ENCODE assay signal across 8 cellular contexts in the genomic region with DNA sequence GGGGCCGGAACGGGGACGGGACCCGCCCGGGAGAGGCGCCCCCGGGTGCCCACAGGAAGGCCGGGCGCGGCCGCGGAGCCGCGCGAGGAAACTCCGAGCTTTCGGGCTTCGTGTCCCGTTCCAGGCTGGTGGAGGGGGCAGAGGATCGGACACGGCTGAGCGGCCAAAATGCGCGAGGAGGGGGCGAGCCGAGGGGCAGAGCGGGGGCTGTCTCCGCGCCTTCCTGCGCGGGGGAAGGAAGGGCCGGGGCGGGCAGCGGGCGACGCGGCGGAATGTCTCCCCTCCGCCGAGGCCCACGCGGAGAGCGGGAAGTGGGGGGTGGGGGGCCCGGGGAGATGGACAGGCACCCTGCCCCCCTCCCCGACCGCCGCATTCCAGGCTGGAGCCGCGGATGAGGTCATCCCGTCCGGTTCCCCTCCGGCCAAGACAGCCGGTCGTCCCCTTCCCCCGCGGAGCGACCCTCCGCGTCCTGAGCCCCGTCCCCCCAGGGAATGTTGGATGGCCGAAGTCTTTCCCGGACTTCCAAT. TPM values are rescaled to one million over a fixed set of nuclear protein-coding genes. Genes with fewer than 3 reads are reported as not detected.
DNase-seq lines count a peak whose midpoint lies in the region; ATAC-seq and TF ChIP-seq lines count a peak whose summit lies in the region.

No MANE protein-coding gene starts in this region.

- intact Hi-C loops in CD14-positive monocyte (cut with micrococcal nuclease): loop anchor here in 1 of 2 donors (5.0 kb wide), 1 partner anchor 37 kb away; no protein-coding TSS in a partner anchor

- H3K27me3 Mint-ChIP-seq in CD14-positive monocyte (ENCODE audit: low read depth in 3 of 3): peaks cover 59 to 75% (median 75%) of the 10 kb centered on the region in 3 donors

- peak overlapping the region; percentile 88 for H3K4me3 ChIP-seq in fibroblast of villous mesenchyme (ENCODE audit: low read depth, low read length)

- H3K9me3 Mint-ChIP-seq in CD14-positive monocyte: peaks cover 0 to 16% (median 2%) of the 10 kb centered on the region in 7 donors

- no peak for TF ChIP-seq CTCF in CD14-positive monocyte (IDR thresholded peaks at IDR 0.05)
- no peak for TF ChIP-seq CTCF in fibroblast of villous mesenchyme (IDR thresholded peaks at IDR 0.05; ENCODE audit: insufficient read depth, low read depth, low read length)
- no peak for TF ChIP-seq CTCF in omental fat pad (IDR thresholded peaks at IDR 0.05)

- H3K4me3 Mint-ChIP-seq in CD14-positive monocyte: peak overlapping the region; percentile 84 to 88

- peaks cover 17 to 19% of the 10 kb centered on the region in 2 donors for H3K36me3 Mint-ChIP-seq in CD14-positive monocyte

- peaks cover 46% of the 10 kb centered on the region for H3K4me1 Mint-ChIP-seq in CD14-positive monocyte

- peak overlapping the region in 3 of 7 donors; percentile 15 to 86 (median 85) for H3K27ac Mint-ChIP-seq in CD14-positive monocyte

- DNase-seq in CD14-positive monocyte (ENCODE audit: low spot score): no peak
- peak; percentile 55 for DNase-seq in fibroblast of villous mesenchyme (ENCODE audit: low read depth)
- DNase-seq in omental fat pad (ENCODE audit: low spot score): no peak
- DNase-seq in NOMO-1 (lab: John Stamatoyannopoulos, UW; ENCODE audit: unreplicated experiment in 2 of 2): no peak
- DNase-seq in SKM-1 treated with dmso at 0.1 percent for 144 hours (lab: John Stamatoyannopoulos, UW; ENCODE audit: unreplicated experiment): no peak
- DNase-seq in medulla oblongata (ENCODE audit: extremely low spot score): no peak

- peak; percentile 34 for ATAC-seq in SK-N-SH treated with all-trans-retinoic acid at 6 μM for 48 hours
- ATAC-seq in omental fat pad (ENCODE audit: low FRiP score): peak; percentile 8
- ATAC-seq in HG03175 (IDR thresholded peaks at IDR 0.05; ENCODE audit: unreplicated experiment): no peak

TF ChIP-seq in SK-N-SH treated with all-trans-retinoic acid at 6 μM for 48 hours, 23 proteins besides CTCF, POLR2A, EP300 and RAD21:
- no peak for TF ChIP-seq RARB (CRISPR knock-in tag; IDR thresholded peaks at IDR 0.05)
- TF ChIP-seq, protein P1, sequence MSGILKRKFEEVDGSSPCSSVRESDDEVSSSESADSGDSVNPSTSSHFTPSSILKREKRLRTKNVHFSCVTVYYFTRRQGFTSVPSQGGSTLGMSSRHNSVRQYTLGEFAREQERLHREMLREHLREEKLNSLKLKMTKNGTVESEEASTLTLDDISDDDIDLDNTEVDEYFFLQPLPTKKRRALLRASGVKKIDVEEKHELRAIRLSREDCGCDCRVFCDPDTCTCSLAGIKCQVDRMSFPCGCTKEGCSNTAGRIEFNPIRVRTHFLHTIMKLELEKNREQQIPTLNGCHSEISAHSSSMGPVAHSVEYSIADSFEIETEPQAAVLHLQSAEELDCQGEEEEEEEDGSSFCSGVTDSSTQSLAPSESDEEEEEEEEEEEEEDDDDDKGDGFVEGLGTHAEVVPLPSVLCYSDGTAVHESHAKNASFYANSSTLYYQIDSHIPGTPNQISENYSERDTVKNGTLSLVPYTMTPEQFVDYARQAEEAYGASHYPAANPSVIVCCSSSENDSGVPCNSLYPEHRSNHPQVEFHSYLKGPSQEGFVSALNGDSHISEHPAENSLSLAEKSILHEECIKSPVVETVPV (CRISPR knock-in tag; IDR thresholded peaks at IDR 0.05): no peak
- TF ChIP-seq, protein P2, sequence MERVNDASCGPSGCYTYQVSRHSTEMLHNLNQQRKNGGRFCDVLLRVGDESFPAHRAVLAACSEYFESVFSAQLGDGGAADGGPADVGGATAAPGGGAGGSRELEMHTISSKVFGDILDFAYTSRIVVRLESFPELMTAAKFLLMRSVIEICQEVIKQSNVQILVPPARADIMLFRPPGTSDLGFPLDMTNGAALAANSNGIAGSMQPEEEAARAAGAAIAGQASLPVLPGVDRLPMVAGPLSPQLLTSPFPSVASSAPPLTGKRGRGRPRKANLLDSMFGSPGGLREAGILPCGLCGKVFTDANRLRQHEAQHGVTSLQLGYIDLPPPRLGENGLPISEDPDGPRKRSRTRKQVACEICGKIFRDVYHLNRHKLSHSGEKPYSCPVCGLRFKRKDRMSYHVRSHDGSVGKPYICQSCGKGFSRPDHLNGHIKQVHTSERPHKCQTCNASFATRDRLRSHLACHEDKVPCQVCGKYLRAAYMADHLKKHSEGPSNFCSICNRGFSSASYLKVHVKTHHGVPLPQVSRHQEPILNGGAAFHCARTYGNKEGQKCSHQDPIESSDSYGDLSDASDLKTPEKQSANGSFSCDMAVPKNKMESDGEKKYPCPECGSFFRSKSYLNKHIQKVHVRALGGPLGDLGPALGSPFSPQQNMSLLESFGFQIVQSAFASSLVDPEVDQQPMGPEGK (CRISPR knock-in tag; IDR thresholded peaks at IDR 0.05; ENCODE audit: borderline replicate concordance): peak; percentile 87; the same call in 1 of the 2 replicates
- no peak for TF ChIP-seq ZNF70 (CRISPR knock-in tag; IDR thresholded peaks at IDR 0.05)
- TF ChIP-seq TCF4 (CRISPR knock-in tag; IDR thresholded peaks at IDR 0.05; ENCODE audit: borderline replicate concordance): no peak
- TF ChIP-seq, protein P3, sequence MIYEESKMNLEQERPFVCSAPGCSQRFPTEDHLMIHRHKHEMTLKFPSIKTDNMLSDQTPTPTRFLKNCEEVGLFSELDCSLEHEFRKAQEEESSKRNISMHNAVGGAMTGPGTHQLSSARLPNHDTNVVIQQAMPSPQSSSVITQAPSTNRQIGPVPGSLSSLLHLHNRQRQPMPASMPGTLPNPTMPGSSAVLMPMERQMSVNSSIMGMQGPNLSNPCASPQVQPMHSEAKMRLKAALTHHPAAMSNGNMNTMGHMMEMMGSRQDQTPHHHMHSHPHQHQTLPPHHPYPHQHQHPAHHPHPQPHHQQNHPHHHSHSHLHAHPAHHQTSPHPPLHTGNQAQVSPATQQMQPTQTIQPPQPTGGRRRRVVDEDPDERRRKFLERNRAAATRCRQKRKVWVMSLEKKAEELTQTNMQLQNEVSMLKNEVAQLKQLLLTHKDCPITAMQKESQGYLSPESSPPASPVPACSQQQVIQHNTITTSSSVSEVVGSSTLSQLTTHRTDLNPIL (CRISPR knock-in tag; IDR thresholded peaks at IDR 0.05; ENCODE audit: low read depth): no peak
- TF ChIP-seq ZNF565 (CRISPR knock-in tag; conservative IDR thresholded peaks at IDR 0.05; ENCODE audit: low read depth): no peak

RNA-seq across cellular contexts. Expression of a gene that starts 0.5 kb away (rescaled TPM):
- 1 to 10 TPM; 5.9 to 8.5 TPM for polyA plus RNA-seq in CD14-positive monocyte
- 22.9 and 33.2 TPM in 2 replicates for total RNA-seq in fibroblast of villous mesenchyme
- 10 to 100 TPM; 33.1 to 63.0 (median 39.2) TPM for total RNA-seq in omental fat pad

RNA-seq across cellular contexts. Expression of a gene that starts 19.1 kb away (rescaled TPM):
- 100 to 1,000 TPM; 654 to 878 TPM for polyA plus RNA-seq in CD14-positive monocyte
- total RNA-seq in fibroblast of villous mesenchyme: not detected in 2 replicates
- total RNA-seq in omental fat pad: 10 to 100 TPM in 1 of 4 donors, 1 to 10 TPM in 2, not detected in 1; 1.8 to 13.6 (median 3.6) TPM

RNA-seq across cellular contexts. Expression of a gene that starts 41.5 kb away (rescaled TPM):
- not detected for polyA plus RNA-seq in CD14-positive monocyte
- total RNA-seq in fibroblast of villous mesenchyme (3.0 and 3.5 TPM in 2 replicates), omental fat pad (10 to 100 TPM in 1 of 4 donors, 1 to 10 TPM in 3; 2.5 to 18.8 (median 4.8) TPM)

RNA-seq across cellular contexts. Expression of a gene that starts 47.9 kb away (rescaled TPM):
- 10 to 100 TPM; 19.8 to 24.8 TPM for polyA plus RNA-seq in CD14-positive monocyte
- total RNA-seq in fibroblast of villous mesenchyme (33.2 and 39.0 TPM in 2 replicates), omental fat pad (10 to 100 TPM; 28.7 to 50.7 (median 33.9) TPM)
